16 cellular contexts compared by ENCODE assay signal in genomic region chr11:2708151-2708581, GRCh38. TPM values are rescaled to one million over a fixed set of nuclear protein-coding genes. Genes with fewer than 3 reads are reported as not detected.
DNase-seq lines count a peak whose midpoint lies in the region; ATAC-seq, FAIRE-seq and TF ChIP-seq lines count a peak whose summit lies in the region.
"Had no signal": no experiment of that assay in that cellular context is flagged by ENCODE, and none has a peak within 500 bp of the region (broad histone marks: within the 10 kb centered on the region; RNA-seq: fewer than 3 reads in every experiment).

No MANE protein-coding gene starts in this region.

- H3K9ac ChIP-seq in rectal smooth muscle tissue (ENCODE audit: low read length), result no peak overlapping the region

- no peak for FAIRE-seq in frontal cortex (lab: Jason Lieb, UNC)
- FAIRE-seq: G401.6, GM19239 had no signal

- no TSS peak for BruUV-seq in Calu3 (replicated peaks; lab: Mats Ljungman, UMichigan)

- 53% methylated on average over 11 of the region's 11 CpGs for WGBS in right cardiac atrium
- 18% methylated on average over 11 of the region's 11 CpGs for WGBS in aorta, 2 donors

- H3K36me3 Mint-ChIP-seq in Calu3 (ENCODE audit: insufficient read depth, unreplicated experiment), result no peaks in the 10 kb centered on the region

- H3K27me3 ChIP-seq in right cardiac atrium (ENCODE audit: control insufficient read depth, insufficient read depth) (no peaks in the 10 kb centered on the region), rectal smooth muscle tissue (ENCODE audit: control insufficient read depth, insufficient read depth, low read length) (no peaks in the 10 kb centered on the region), aorta (ENCODE audit: control insufficient read depth in 1 of 2, insufficient read depth in 2 of 2, low read length in 1 of 2) (no peaks in the 10 kb centered on the region), SJCRH30 (no peaks in the 10 kb centered on the region)

- peaks cover 38% of the 10 kb centered on the region for H3K27me3 Mint-ChIP-seq in Calu3 (ENCODE audit: unreplicated experiment)
- H3K27me3 Mint-ChIP-seq: dendritic cell treated with granulocyte-macrophage colony-stimulating factor and Interleukin-4, amounts not matched to agents 40 ng/mL and 50 ng/mL, for 4 days had no signal

- no peak overlapping the region for H3K27ac Mint-ChIP-seq in Calu3 (ENCODE audit: unreplicated experiment)
- H3K27ac Mint-ChIP-seq: activated T-cell treated with anti-CD3 and anti-CD28 coated beads, Interleukin-2, amount 50 U/mL, for 72 hours; dendritic cell treated with granulocyte-macrophage colony-stimulating factor and Interleukin-4, amounts not matched to agents 40 ng/mL and 50 ng/mL, for 4 days had no signal

- H3K9me3 Mint-ChIP-seq in Calu3 (ENCODE audit: low read depth, unreplicated experiment), result no peaks in the 10 kb centered on the region
- H3K9me3 Mint-ChIP-seq: dendritic cell treated with granulocyte-macrophage colony-stimulating factor and Interleukin-4, amounts not matched to agents 40 ng/mL and 50 ng/mL, for 4 days had no signal

- CTCF ChIA-PET in Calu3 (lab: Charles Lee), result no interaction called here

- H3K36me3 ChIP-seq in rectal smooth muscle tissue (ENCODE audit: control insufficient read depth, insufficient read depth, low read length) (no peaks in the 10 kb centered on the region), aorta (ENCODE audit: control insufficient read depth in 1 of 2, insufficient read depth in 2 of 2, low read length in 1 of 2) (no peaks in the 10 kb centered on the region), SJCRH30 (no peaks in the 10 kb centered on the region)

- intact Hi-C loops in right cardiac atrium (cut with DNase I), result no loop called here
- intact Hi-C loops in aorta (cut with DNase I), result loop anchor here (5.0 kb wide), 2 partner anchors 69 to 174 kb away; no protein-coding TSS in a partner anchor
- intact Hi-C loops in Calu3 (cut with micrococcal nuclease; ENCODE audit: unreplicated experiment), result no loop called here

- TF ChIP-seq CTCF in Calu3 (IDR thresholded peaks at IDR 0.05; ENCODE audit: unreplicated experiment), result no peak

- H3K4me1 ChIP-seq in right cardiac atrium (ENCODE audit: control insufficient read depth, insufficient read depth, low read length) (no peaks in the 10 kb centered on the region), rectal smooth muscle tissue (ENCODE audit: control insufficient read depth, insufficient read depth, low read length) (peaks cover 13% of the 10 kb centered on the region), aorta (ENCODE audit: control insufficient read depth in 1 of 2, insufficient read depth in 2 of 2, low read length in 2 of 2) (no peaks in the 10 kb centered on the region), SJCRH30 (peaks cover 28% of the 10 kb centered on the region)

- H3K27ac ChIP-seq in right cardiac atrium (ENCODE audit: low read length) (no peak overlapping the region), rectal smooth muscle tissue (ENCODE audit: low read depth, low read length) (peak overlapping the region; percentile 91), aorta (ENCODE audit: low read depth in 1 of 2, low read length in 2 of 2) (no peak overlapping the region), SJCRH30 (no peak overlapping the region)
- H3K27ac ChIP-seq: 22Rv1 had no signal

- H3K9me3 ChIP-seq in right cardiac atrium (ENCODE audit: control insufficient read depth, low read length) (no peaks in the 10 kb centered on the region), aorta (ENCODE audit: control insufficient read depth, low read length) (no peaks in the 10 kb centered on the region), SJCRH30 (replicated peaks) (peaks cover 5% of the 10 kb centered on the region; the same call in 1 of the 2 replicates)

- H3K4me3 Mint-ChIP-seq in Calu3 (ENCODE audit: low read depth, unreplicated experiment), result no peak overlapping the region
- H3K4me3 Mint-ChIP-seq: activated T-cell treated with anti-CD3 and anti-CD28 coated beads, Interleukin-2, amount 50 U/mL, for 72 hours; dendritic cell treated with granulocyte-macrophage colony-stimulating factor and Interleukin-4, amounts not matched to agents 40 ng/mL and 50 ng/mL, for 4 days had no signal

- peak; percentile 57 to 64 for ATAC-seq in right cardiac atrium
- ATAC-seq in aorta (ENCODE audit: low FRiP score), result peak; percentile 62
- ATAC-seq: activated T-cell treated with anti-CD3 and anti-CD28 coated beads, Interleukin-2, amount 50 U/mL, for 72 hours had no signal

- H3K4me3 ChIP-seq in right cardiac atrium (ENCODE audit: low read length), result no peak overlapping the region
- H3K4me3 ChIP-seq in rectal smooth muscle tissue (ENCODE audit: low read length), result no peak overlapping the region
- H3K4me3 ChIP-seq in aorta (ENCODE audit: low read length in 2 of 2), result no peak overlapping the region
- H3K4me3 ChIP-seq in SJCRH30, result no peak overlapping the region

- DNase-seq in DMS 273 (lab: John Stamatoyannopoulos, UW; ENCODE audit: unreplicated experiment) (peak; percentile 13), DMS 273 treated with DMSO at 0.1 percent for 48 hours (lab: John Stamatoyannopoulos, UW) (no peak), right cardiac atrium (peak; percentile 54 to 87 (median 83)), aorta (peak in 1 of 2 donors; percentile 85), frontal cortex (ENCODE audit: low spot score in 2 of 2) (no peak), Calu3 (no peak), SJCRH30 (no peak)
- DNase-seq: activated T-cell treated with anti-CD3 and anti-CD28 coated beads, Interleukin-2, amount 50 U/mL, for 72 hours; amniotic stem cell; mammary epithelial cell; NCI-H1105 treated with DMSO at 0.1 percent for 48 hours had no signal

- H3K4me1 Mint-ChIP-seq in Calu3 (ENCODE audit: low read depth, unreplicated experiment), result no peaks in the 10 kb centered on the region

RNA-seq across cellular contexts. Expression of gene KCNQ1OT1, which starts 8.4 kb away (rescaled TPM):
- under 1 TPM; 0.51 to 0.78 (median 0.55) TPM for total RNA-seq in right cardiac atrium
- 0.41 TPM for polyA plus RNA-seq in right cardiac atrium
- total RNA-seq in aorta, result 1 to 10 TPM; 2.3 to 5.4 TPM
- polyA plus RNA-seq in aorta, result under 1 TPM; 0.08 to 0.13 TPM
- total RNA-seq in frontal cortex, result 2.0 TPM
- 1.2 and 1.3 TPM in 2 replicates for total RNA-seq in Calu3 (2022)
- 8.5 and 12.3 TPM in 2 replicates for total RNA-seq in SJCRH30 (2014; rRNA removed; shearing (Covaris generic))

Comparison
In these comparisons a context has a peak if more than half of its experiments do, and no peak if none do; other contexts are left out.
1. DNase-seq: peak in DMS 273 (single experiment) and right cardiac atrium (3 of 3); none in DMS 273 treated with DMSO at 0.1 percent for 48 hours (single experiment), frontal cortex (0 of 2), Calu3 (single experiment) and SJCRH30 (0 of 2).
2. intact Hi-C loops: an anchor here in aorta (5.0 kb wide); none called in right cardiac atrium and Calu3.